ENCODE assay signal across 8 cellular contexts in the genomic region with DNA sequence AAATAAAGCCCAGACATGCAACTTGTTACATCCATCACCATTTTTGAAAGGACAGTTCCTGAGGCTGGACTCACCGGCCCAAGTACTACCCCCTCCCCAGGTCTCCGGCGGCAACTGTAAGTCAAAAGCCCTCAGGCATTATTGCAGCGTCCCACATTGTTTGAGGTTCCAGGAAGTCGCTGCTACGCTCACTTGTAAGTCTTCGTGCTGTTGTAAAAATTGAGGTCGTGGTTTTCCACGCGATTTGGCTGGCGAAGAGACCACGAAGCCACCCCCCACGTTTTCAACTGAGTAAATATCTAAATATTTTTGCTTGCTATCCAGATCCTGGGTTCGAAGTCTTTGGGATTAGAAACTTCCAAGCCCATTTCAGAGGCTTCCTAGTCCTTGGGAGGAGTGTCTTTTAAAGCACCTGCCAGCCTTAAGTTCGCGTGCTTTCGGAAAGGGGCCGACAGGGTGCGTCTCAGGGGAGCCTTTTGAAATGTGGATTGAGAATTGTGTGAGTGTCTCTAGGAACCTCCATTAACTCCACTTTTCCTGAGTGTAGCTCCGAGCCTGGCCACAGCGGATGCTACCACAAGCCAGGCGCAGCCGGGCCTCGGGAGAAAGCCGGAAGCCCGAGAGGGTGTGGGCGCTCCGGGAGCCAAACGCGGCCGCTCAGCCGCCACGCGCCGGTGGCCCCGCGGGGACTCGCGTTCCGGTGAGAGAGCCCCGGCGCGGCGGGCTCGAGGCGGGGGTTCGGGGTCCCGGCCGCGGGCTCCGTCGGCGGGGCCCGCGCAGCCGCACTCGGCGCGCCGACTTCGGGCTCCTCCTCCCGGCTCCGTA. TPM values are rescaled to one million over a fixed set of nuclear protein-coding genes. Genes with fewer than 3 reads are reported as not detected.
DNase-seq lines count a peak whose midpoint lies in the region; ATAC-seq and TF ChIP-seq lines count a peak whose summit lies in the region.

A gene with protein sequence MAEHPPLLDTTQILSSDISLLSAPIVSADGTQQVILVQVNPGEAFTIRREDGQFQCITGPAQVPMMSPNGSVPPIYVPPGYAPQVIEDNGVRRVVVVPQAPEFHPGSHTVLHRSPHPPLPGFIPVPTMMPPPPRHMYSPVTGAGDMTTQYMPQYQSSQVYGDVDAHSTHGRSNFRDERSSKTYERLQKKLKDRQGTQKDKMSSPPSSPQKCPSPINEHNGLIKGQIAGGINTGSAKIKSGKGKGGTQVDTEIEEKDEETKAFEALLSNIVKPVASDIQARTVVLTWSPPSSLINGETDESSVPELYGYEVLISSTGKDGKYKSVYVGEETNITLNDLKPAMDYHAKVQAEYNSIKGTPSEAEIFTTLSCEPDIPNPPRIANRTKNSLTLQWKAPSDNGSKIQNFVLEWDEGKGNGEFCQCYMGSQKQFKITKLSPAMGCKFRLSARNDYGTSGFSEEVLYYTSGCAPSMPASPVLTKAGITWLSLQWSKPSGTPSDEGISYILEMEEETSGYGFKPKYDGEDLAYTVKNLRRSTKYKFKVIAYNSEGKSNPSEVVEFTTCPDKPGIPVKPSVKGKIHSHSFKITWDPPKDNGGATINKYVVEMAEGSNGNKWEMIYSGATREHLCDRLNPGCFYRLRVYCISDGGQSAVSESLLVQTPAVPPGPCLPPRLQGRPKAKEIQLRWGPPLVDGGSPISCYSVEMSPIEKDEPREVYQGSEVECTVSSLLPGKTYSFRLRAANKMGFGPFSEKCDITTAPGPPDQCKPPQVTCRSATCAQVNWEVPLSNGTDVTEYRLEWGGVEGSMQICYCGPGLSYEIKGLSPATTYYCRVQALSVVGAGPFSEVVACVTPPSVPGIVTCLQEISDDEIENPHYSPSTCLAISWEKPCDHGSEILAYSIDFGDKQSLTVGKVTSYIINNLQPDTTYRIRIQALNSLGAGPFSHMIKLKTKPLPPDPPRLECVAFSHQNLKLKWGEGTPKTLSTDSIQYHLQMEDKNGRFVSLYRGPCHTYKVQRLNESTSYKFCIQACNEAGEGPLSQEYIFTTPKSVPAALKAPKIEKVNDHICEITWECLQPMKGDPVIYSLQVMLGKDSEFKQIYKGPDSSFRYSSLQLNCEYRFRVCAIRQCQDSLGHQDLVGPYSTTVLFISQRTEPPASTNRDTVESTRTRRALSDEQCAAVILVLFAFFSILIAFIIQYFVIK (plus strand): TSS at position 812 of the 825 bp plus-strand sequence. CDS start 30,279 bp downstream, outside the sequence.

- POLR2A ChIA-PET in activated CD4-positive, alpha-beta T cell treated with anti-CD3 and anti-CD28 coated beads for 36 hours (lab: Charles Lee) = interaction anchor here (0.6 to 1.5 kb wide), 4 partner anchors 9 to 443 kb away, joined by 3 to 6 read pairs (median 4); a partner anchor contains a TSS

- H3K4me3 Mint-ChIP-seq in HFFc6 = peak within 1 kb of the TSS; percentile 97
- peak within 1 kb of the TSS; percentile 91 for H3K4me3 Mint-ChIP-seq in activated CD4-positive, alpha-beta T cell treated with anti-CD3 and anti-CD28 coated beads for 36 hours

- H3K27ac Mint-ChIP-seq in HFFc6 = peak within 1 kb of the TSS; percentile 94
- peak within 1 kb of the TSS; percentile 98 for H3K27ac Mint-ChIP-seq in activated CD4-positive, alpha-beta T cell treated with anti-CD3 and anti-CD28 coated beads for 36 hours

- H3K36me3 ChIP-seq in ectodermal cell (ENCODE audit: control insufficient read depth, insufficient read depth, low read length) (no peaks in the 10 kb centered on the region), lower lobe of right lung (no peaks in the 10 kb centered on the region)

- H3K27me3 Mint-ChIP-seq in HFFc6 (ENCODE audit: insufficient read depth) = no peaks in the 10 kb centered on the region
- peaks cover under 1% of the 10 kb centered on the region for H3K27me3 Mint-ChIP-seq in activated CD4-positive, alpha-beta T cell treated with anti-CD3 and anti-CD28 coated beads for 36 hours

- 1 to 2% methylated on average over 63 of the region's 63 CpGs for WGBS in ectodermal cell, 2 experiments

- CTCF ChIA-PET in activated CD4-positive, alpha-beta T cell treated with anti-CD3 and anti-CD28 coated beads for 36 hours (lab: Charles Lee) = interaction anchor here (0.6 to 2.0 kb wide), 5 partner anchors 18 to 692 kb away, joined by 3 to 4 read pairs (median 3); no protein-coding TSS in a partner anchor

- peaks cover 50% of the 10 kb centered on the region for H3K9me3 Mint-ChIP-seq in HFFc6
- H3K9me3 Mint-ChIP-seq in activated CD4-positive, alpha-beta T cell treated with anti-CD3 and anti-CD28 coated beads for 36 hours (ENCODE audit: low read depth) = peaks cover 30% of the 10 kb centered on the region

- peak; percentile 24 for ATAC-seq in activated CD4-positive, alpha-beta T cell treated with anti-CD3 and anti-CD28 coated beads for 36 hours
- peak; percentile 89 to 90 for ATAC-seq in lower lobe of right lung

- H3K36me3 Mint-ChIP-seq in HFFc6 (ENCODE audit: low read depth) = peaks cover 56% of the 10 kb centered on the region
- H3K36me3 Mint-ChIP-seq in activated CD4-positive, alpha-beta T cell treated with anti-CD3 and anti-CD28 coated beads for 36 hours (ENCODE audit: low read depth) = peaks cover 29% of the 10 kb centered on the region

- peak within 1 kb of the TSS; percentile 92 for H3K27ac ChIP-seq in ectodermal cell (ENCODE audit: insufficient read depth, low read depth, low read length, poor library complexity, severe bottlenecking)
- H3K27ac ChIP-seq in lower lobe of right lung = peak within 1 kb of the TSS; percentile 98

- peaks cover 32% of the 10 kb centered on the region for H3K4me1 Mint-ChIP-seq in HFFc6 (ENCODE audit: low read depth)
- peaks cover 30% of the 10 kb centered on the region for H3K4me1 Mint-ChIP-seq in activated CD4-positive, alpha-beta T cell treated with anti-CD3 and anti-CD28 coated beads for 36 hours

- H3K4me3 ChIP-seq in ectodermal cell (ENCODE audit: insufficient read depth, low read depth, low read length) (peak within 1 kb of the TSS; percentile 69), lower lobe of right lung (peak within 1 kb of the TSS; percentile 87)

- H3K27me3 ChIP-seq in ectodermal cell (ENCODE audit: control insufficient read depth, insufficient read depth, low read length, poor library complexity, severe bottlenecking) (peaks cover 9% of the 10 kb centered on the region), lower lobe of right lung (ENCODE audit: low read depth) (no peaks in the 10 kb centered on the region)

- no peak for TF ChIP-seq CTCF in HFFc6 (IDR thresholded peaks at IDR 0.05)
- no peak for TF ChIP-seq CTCF in lower lobe of right lung (IDR thresholded peaks at IDR 0.05)

- intact Hi-C loops in activated CD4-positive, alpha-beta T cell treated with anti-CD3 and anti-CD28 coated beads for 36 hours (cut with DNase I, micrococcal nuclease) = loop anchor here (1.0 to 10.0 kb wide), 11 partner anchors 47 to 938 kb away; a partner anchor contains a TSS
- intact Hi-C loops in lower lobe of right lung (cut with DNase I) = no loop called here

- DNase-seq in NCI-H1694 treated with DMSO at 0.1 percent for 48 hours (lab: John Stamatoyannopoulos, UW) (peak; percentile 16), NCI-H1694 (lab: John Stamatoyannopoulos, UW) (no peak), HFFc6 (peak; percentile 57), NCI-H2107 treated with DMSO at 0.1 percent for 48 hours (lab: John Stamatoyannopoulos, UW; ENCODE audit: unreplicated experiment) (peak; percentile 35), lower lobe of right lung (peak; percentile 46)
- DNase-seq in activated CD4-positive, alpha-beta T cell treated with anti-CD3 and anti-CD28 coated beads for 36 hours = peak; percentile 55
- peak; percentile 25 for DNase-seq in stimulated activated CD8-positive, alpha-beta memory T cell treated with anti-CD3 and anti-CD28 coated beads, Interleukin-12 subunit alpha, Interleukin-12 subunit beta, amount 100 ng/mL, for 1 hour (ENCODE audit: low read depth)

- H3K4me1 ChIP-seq in ectodermal cell (ENCODE audit: control insufficient read depth, insufficient read depth, low read length) (no peaks in the 10 kb centered on the region), lower lobe of right lung (peaks cover 38% of the 10 kb centered on the region)

- H3K9me3 ChIP-seq in ectodermal cell (ENCODE audit: control insufficient read depth, low read length) (no peaks in the 10 kb centered on the region), lower lobe of right lung (peaks cover 15% of the 10 kb centered on the region)

RNA-seq across cellular contexts. Expression of the gene that starts here (rescaled TPM):
- total RNA-seq in HFFc6 (2021; fragmentation: NEBNext Ultra II Directional; extraction: Animal tissue kit (Norgen Biotek cat#: 25700)) = 10 to 100 TPM; 60.3 to 73.8 (median 67.9) TPM
- total RNA-seq in activated CD4-positive, alpha-beta T cell treated with anti-CD3 and anti-CD28 coated beads for 36 hours = 10 to 100 TPM; 20.8 to 26.9 TPM
- 45.7 TPM for polyA plus RNA-seq in ectodermal cell (2013, experiment 1 of 4)
- 46.3 TPM for polyA plus RNA-seq in ectodermal cell (2013, experiment 2 of 4)
- polyA plus RNA-seq in ectodermal cell (2013, experiment 3 of 4) = 38.4 TPM
- polyA plus RNA-seq in ectodermal cell (2013, experiment 4 of 4) = 44.2 TPM
- total RNA-seq in lower lobe of right lung = 61.4 TPM
